ENCODE assay signal across 8 cellular contexts in the genomic region with DNA sequence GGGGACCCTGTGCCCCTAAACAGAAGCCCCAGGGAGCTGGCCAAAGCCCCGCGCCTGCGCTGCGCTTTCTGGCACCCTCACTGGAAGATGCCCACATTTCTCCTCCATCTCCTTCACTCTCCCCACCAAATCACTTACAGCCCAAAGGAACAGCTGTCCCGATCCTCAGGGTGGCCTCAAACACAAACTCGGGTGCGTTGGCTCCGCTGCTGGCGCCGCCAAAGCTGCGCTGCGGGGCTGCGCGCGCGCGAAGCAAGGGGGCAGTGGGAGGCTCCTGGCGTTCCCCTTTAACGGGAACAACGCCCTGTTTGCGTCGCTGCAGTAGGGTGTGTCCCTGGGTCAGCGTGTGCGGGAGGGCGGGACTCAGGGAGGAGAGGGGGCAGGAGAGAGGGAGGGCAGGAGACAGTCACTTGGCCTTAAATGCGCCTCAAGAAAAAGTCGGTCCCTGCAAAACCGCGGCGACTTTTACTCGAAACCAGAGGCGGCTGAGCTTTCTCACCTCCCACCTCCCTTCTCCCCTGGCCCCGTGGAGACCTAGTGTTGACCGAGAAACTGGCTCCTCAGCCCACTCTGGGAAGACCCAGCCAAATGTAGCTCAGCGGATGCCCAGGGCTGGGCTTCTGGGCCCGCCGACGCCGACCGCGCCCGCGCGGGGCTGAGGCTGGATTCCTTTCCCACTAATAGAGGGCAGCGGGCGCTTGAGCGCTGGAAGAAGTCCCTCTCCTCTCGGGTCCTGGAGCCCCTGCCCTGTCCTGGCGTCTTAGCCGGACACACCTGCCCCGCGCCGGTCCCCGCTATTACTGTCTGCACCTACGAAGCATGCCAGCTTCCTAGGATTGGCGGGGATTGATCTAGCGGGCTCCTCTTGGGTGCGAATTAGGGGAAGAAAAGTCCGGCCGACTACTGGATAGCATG.
DNase-seq lines count a peak whose midpoint lies in the region; ATAC-seq and FAIRE-seq lines count a peak whose summit lies in the region.

No MANE protein-coding gene starts in this region.

- peaks cover 55% of the 10 kb centered on the region for H3K4me1 Mint-ChIP-seq in dendritic cell treated with granulocyte-macrophage colony-stimulating factor and Interleukin-4, amounts not matched to agents 40 ng/mL and 50 ng/mL, for 4 days (ENCODE audit: low read depth)

- DNase-seq in DMS114 treated with DMSO at 0.1 percent for 48 hours (lab: John Stamatoyannopoulos, UW; ENCODE audit: unreplicated experiment) (peak; percentile 12), NCI-H69 (lab: John Stamatoyannopoulos, UW) (peak; percentile 23), kidney tubule cell (ENCODE audit: low spot score) (peak; percentile 61), GM19239 (ENCODE audit: insufficient read length, low spot score) (no peak), GF-D8 (lab: John Stamatoyannopoulos, UW) (no peak)
- DNase-seq in stimulated activated naive CD8-positive, alpha-beta T cell treated with anti-CD3 and anti-CD28 coated beads, Interleukin-15, Interleukin-2, amounts not matched to agents 100 U/mL and 50 U/mL, for 24 hours = peak; percentile 22

- peak; percentile 39 for ATAC-seq in stimulated activated naive CD8-positive, alpha-beta T cell treated with anti-CD3 and anti-CD28 coated beads, Interleukin-15, Interleukin-2, amounts not matched to agents 100 U/mL and 50 U/mL, for 24 hours
- ATAC-seq in HG03196 (IDR thresholded peaks at IDR 0.05; ENCODE audit: unreplicated experiment) = no peak

- peaks cover 71% of the 10 kb centered on the region for H3K27me3 Mint-ChIP-seq in dendritic cell treated with granulocyte-macrophage colony-stimulating factor and Interleukin-4, amounts not matched to agents 40 ng/mL and 50 ng/mL, for 4 days

- H3K4me3 Mint-ChIP-seq in dendritic cell treated with granulocyte-macrophage colony-stimulating factor and Interleukin-4, amounts not matched to agents 40 ng/mL and 50 ng/mL, for 4 days = peak overlapping the region; percentile 83

- no peak for FAIRE-seq in GM19239 (lab: Jason Lieb, UNC)

- H3K27ac Mint-ChIP-seq in dendritic cell treated with granulocyte-macrophage colony-stimulating factor and Interleukin-4, amounts not matched to agents 40 ng/mL and 50 ng/mL, for 4 days = peak overlapping the region; percentile 65

- H3K9me3 Mint-ChIP-seq in dendritic cell treated with granulocyte-macrophage colony-stimulating factor and Interleukin-4, amounts not matched to agents 40 ng/mL and 50 ng/mL, for 4 days = no peaks in the 10 kb centered on the region

- intact Hi-C loops in dendritic cell treated with granulocyte-macrophage colony-stimulating factor and Interleukin-4, amounts not matched to agents 40 ng/mL and 50 ng/mL, for 4 days (cut with micrococcal nuclease) = loop anchor here (5.0 kb wide), 3 partner anchors 265 to 735 kb away; partner anchors contain the start of genes TTC19 and ZSWIM7

- peaks cover 14% of the 10 kb centered on the region for H3K36me3 Mint-ChIP-seq in dendritic cell treated with granulocyte-macrophage colony-stimulating factor and Interleukin-4, amounts not matched to agents 40 ng/mL and 50 ng/mL, for 4 days (ENCODE audit: low read depth)

Comparison
In these comparisons a context has a peak if more than half of its experiments do, and no peak if none do; other contexts are left out.
1. DNase-seq: peak in DMS114 treated with DMSO at 0.1 percent for 48 hours (single experiment), NCI-H69 (single experiment), kidney tubule cell (single experiment) and stimulated activated naive CD8-positive, alpha-beta T cell treated with anti-CD3 and anti-CD28 coated beads, Interleukin-15, Interleukin-2, amounts not matched to agents 100 U/mL and 50 U/mL, for 24 hours (single experiment); none in GM19239 (single experiment) and GF-D8 (single experiment).